ENCODE assay signal across 28 cellular contexts in the genomic region with DNA sequence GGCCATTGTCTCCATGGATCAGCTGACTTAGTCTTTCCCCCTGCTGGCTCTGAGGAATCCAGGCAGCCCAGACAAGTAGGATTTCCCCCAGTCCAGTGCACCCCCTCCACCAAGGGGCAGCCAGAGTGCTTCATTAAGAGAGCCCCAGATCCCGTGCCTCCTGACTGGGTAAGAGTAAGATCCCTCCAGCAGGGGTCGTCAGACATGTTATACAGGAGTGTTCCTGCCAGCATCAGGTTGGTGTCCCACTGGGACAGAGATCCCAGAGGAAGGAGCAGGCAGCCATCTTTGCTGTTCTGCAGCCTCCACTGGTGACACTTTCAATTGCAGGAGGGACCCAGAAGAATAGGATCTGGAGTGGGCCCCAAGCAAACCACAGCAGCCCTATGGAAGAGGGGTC. TPM values are rescaled to one million over a fixed set of nuclear protein-coding genes. Genes with fewer than 3 reads are reported as not detected.
A peak's percentile ranks its signal among the peaks of the same experiment; 100 is the strongest.
DNase-seq lines count a peak whose midpoint lies in the region; ATAC-seq, FAIRE-seq and TF ChIP-seq lines count a peak whose summit lies in the region.
"Had no signal": no experiment of that assay in that cellular context is flagged by ENCODE, and none has a peak within 500 bp of the region (broad histone marks: within the 10 kb centered on the region; RNA-seq: fewer than 3 reads in every experiment).

No MANE protein-coding gene starts in this region.

- peak; percentile 60 for ATAC-seq in HCT116
- ATAC-seq: activated naive CD4-positive, alpha-beta T cell treated with anti-CD3 and anti-CD28 coated beads, Interleukin-2, amount 50 U/mL, for 72 hours; SK-N-SH treated with all-trans-retinoic acid at 6 μM for 48 hours; stimulated activated naive B cell treated with anti-CD40 and anti-IgM and Interleukin-4, amounts not matched to agents 10 μg/mL and 1 μg/mL and 100 μg/mL, for 72 hours had no signal

- H3K27me3 Mint-ChIP-seq in activated CD4-positive, alpha-beta memory T cell treated with anti-CD3 and anti-CD28 coated beads, Interleukin-2, amount 10 ng/mL, durations not matched to agents 7 days and 5 days: peaks cover 9% of the 10 kb centered on the region
- H3K27me3 Mint-ChIP-seq: B cell; IgD-negative memory B cell; natural killer cell treated with Interleukin-12 subunit alpha and Interleukin-12 subunit beta and Interleukin-15 and Interleukin-18, amount 100 ng/mL, for 72 hours had no signal

- no peak overlapping the region for H3K4ac ChIP-seq in neuronal stem cell (ENCODE audit: low read length)

- H3K14ac ChIP-seq in neuronal stem cell (ENCODE audit: low read length): no peak overlapping the region

- no peaks in the 10 kb centered on the region for H3K9me2 ChIP-seq in HCT116 (ENCODE audit: insufficient read depth)

- H3K27me3 ChIP-seq in HCT116 (ENCODE audit: insufficient read depth, low read length): no peaks in the 10 kb centered on the region
- no peaks in the 10 kb centered on the region for H3K27me3 ChIP-seq in SJCRH30
- no peaks in the 10 kb centered on the region for H3K27me3 ChIP-seq in neuronal stem cell (ENCODE audit: control insufficient read depth in 3 of 3, insufficient read depth in 3 of 3, low read depth in 1 of 3, low read length in 3 of 3)
- H3K27me3 ChIP-seq: MG63, ovary had no signal

- TF ChIP-seq RAD21 in HCT116 (IDR thresholded peaks at IDR 0.05; ENCODE audit: low read depth): no peak

- TF ChIP-seq POLR2A in HCT116 (IDR thresholded peaks at IDR 0.05; ENCODE audit: borderline replicate concordance, extremely low read depth, insufficient read depth, insufficient read length): no peak

- peaks cover 4% of the 10 kb centered on the region for H3K9me3 Mint-ChIP-seq in activated CD4-positive, alpha-beta memory T cell treated with anti-CD3 and anti-CD28 coated beads, Interleukin-2, amount 10 ng/mL, durations not matched to agents 7 days and 5 days
- H3K9me3 Mint-ChIP-seq: activated naive CD4-positive, alpha-beta T cell treated with anti-CD3 and anti-CD28 coated beads, Interleukin-2, amount 50 U/mL, for 72 hours; activated T-helper 2 cell treated with anti-CD3 and anti-CD28 coated beads, Interferon-gamma antibody, Interleukin-2, Interleukin-4, amounts not matched to agents 10 μg/mL and 5 μg/mL and 100 μg/mL, durations not matched to agents 14 hours and 24 hours and 36 hours had no signal

- H4K91ac ChIP-seq in neuronal stem cell (ENCODE audit: low read depth, low read length, poor library complexity): no peak overlapping the region

- H2BK12ac ChIP-seq in neuronal stem cell (ENCODE audit: low read length): no peak overlapping the region

- H2AK5ac ChIP-seq in neuronal stem cell (ENCODE audit: low read depth, low read length): no peak overlapping the region

- H3K9me3 ChIP-seq in HCT116 (ENCODE audit: control insufficient read depth in 1 of 2, insufficient read depth in 1 of 2, low read depth in 1 of 2, low read length in 2 of 2) (no peaks in the 10 kb centered on the region), SJCRH30 (replicated peaks) (no peaks in the 10 kb centered on the region), neuronal stem cell (replicated peaks in 1 of 2; ENCODE audit: control insufficient read depth in 2 of 2, insufficient read depth in 1 of 2, low read depth in 1 of 2, low read length in 2 of 2) (peaks cover 0 to 2% of the 10 kb centered on the region in 2 donors)
- H3K9me3 ChIP-seq: MG63, ovary had no signal

- RAD21 ChIA-PET in HCT116 (lab: Charles Lee; ENCODE audit: low non-redundant PET in 1 of 2, low total read pairs in 2 of 2, uncharacterized antibody in 2 of 2, unreplicated experiment in 2 of 2): no interaction called here

- H2AFZ ChIP-seq in HCT116 (ENCODE audit: low read depth, low read length, poor library complexity, severe bottlenecking) (no peak overlapping the region), neuronal stem cell (ENCODE audit: low read length) (peak overlapping the region; percentile 64)

- CTCF ChIA-PET in HCT116 (lab: Charles Lee) (interaction anchor here (0.9 kb wide), 1 partner anchor 111 kb away, joined by 3 read pairs; no protein-coding TSS in a partner anchor), GM10248 (lab: Yijun Ruan, JAX) (no interaction called here)
- CTCF ChIA-PET in activated CD4-positive, alpha-beta memory T cell treated with anti-CD3 and anti-CD28 coated beads, Interleukin-2, amount 10 ng/mL, durations not matched to agents 7 days and 5 days (lab: Charles Lee): no interaction called here

- H4K8ac ChIP-seq in neuronal stem cell (ENCODE audit: low read depth, low read length): no peak overlapping the region

- POLR2A ChIA-PET in HCT116 (lab: Charles Lee): no interaction called here
- POLR2A ChIA-PET in activated CD4-positive, alpha-beta memory T cell treated with anti-CD3 and anti-CD28 coated beads, Interleukin-2, amount 10 ng/mL, durations not matched to agents 7 days and 5 days (lab: Charles Lee): no interaction called here
- POLR2A ChIA-PET in GM10248 (lab: Yijun Ruan, JAX): no interaction called here

- H3K4me1 ChIP-seq in HCT116 (ENCODE audit: control insufficient read depth in 1 of 2, insufficient read depth in 2 of 2, low read length in 2 of 2) (no peaks in the 10 kb centered on the region), SJCRH30 (no peaks in the 10 kb centered on the region), neuronal stem cell (ENCODE audit: control insufficient read depth in 2 of 2, insufficient read depth in 1 of 2, low read depth in 1 of 2, low read length in 2 of 2) (no peaks in the 10 kb centered on the region)

- no peak overlapping the region for H3K9ac ChIP-seq in HCT116 (ENCODE audit: low read length)
- no peak overlapping the region for H3K9ac ChIP-seq in neuronal stem cell (ENCODE audit: low read depth, low read length, poor library complexity)

- H3K4me3 ChIP-seq in HCT116 (replicated peaks in 1 of 2; ENCODE audit: low read depth in 1 of 2, low read length in 2 of 2) (no peak overlapping the region), SJCRH30 (no peak overlapping the region), neuronal stem cell (ENCODE audit: low read length in 2 of 2) (no peak overlapping the region)
- H3K4me3 ChIP-seq: MG63, ovary had no signal

- H3K23ac ChIP-seq in neuronal stem cell (ENCODE audit: low read depth, low read length, poor library complexity): no peak overlapping the region

- no peaks in the 10 kb centered on the region for H3K36me3 Mint-ChIP-seq in activated CD4-positive, alpha-beta memory T cell treated with anti-CD3 and anti-CD28 coated beads, Interleukin-2, amount 10 ng/mL, durations not matched to agents 7 days and 5 days (ENCODE audit: low read depth)
- H3K36me3 Mint-ChIP-seq: activated naive CD4-positive, alpha-beta T cell treated with anti-CD3 and anti-CD28 coated beads, Interleukin-2, amount 50 U/mL, for 72 hours; IgD-negative memory B cell; natural killer cell treated with Interleukin-12 subunit alpha and Interleukin-12 subunit beta and Interleukin-15 and Interleukin-18, amount 100 ng/mL, for 72 hours; stimulated activated naive B cell treated with anti-CD40 and anti-IgM and Interleukin-4, amounts not matched to agents 10 μg/mL and 1 μg/mL and 100 μg/mL, for 72 hours had no signal

- peak; percentile 40 for DNase-seq in NCI-H82 (lab: John Stamatoyannopoulos, UW)
- DNase-seq in NCI-H82 treated with DMSO at 0.1 percent for 48 hours (lab: John Stamatoyannopoulos, UW; ENCODE audit: unreplicated experiment): no peak
- no peak for DNase-seq in HCT116 (ENCODE audit: low read depth, low spot score)
- DNase-seq in SJCRH30: peak; percentile 24 to 36
- DNase-seq in neuronal stem cell (ENCODE audit: low spot score): no peak
- DNase-seq in activated CD4-positive, alpha-beta memory T cell treated with anti-CD3 and anti-CD28 coated beads, Interleukin-2, amount 10 ng/mL, durations not matched to agents 7 days and 5 days: no peak
- no peak for DNase-seq in HTR-8/SVneo (ENCODE audit: insufficient read length, low spot score)
- DNase-seq in GM10248 (ENCODE audit: extremely low spot score): no peak
- DNase-seq: activated CD4-positive, alpha-beta T cell treated with anti-CD3 and anti-CD28 coated beads, Interleukin-2, amount 50 U/mL, for 4 hours; activated CD8-positive, alpha-beta memory T cell treated with anti-CD3 and anti-CD28 coated beads, Interleukin-2, amount 50 U/mL, for 48 hours; anterior cingulate cortex; COR-L47; HCEC 1CT; islet precursor cell; MG63; NCI-H1417; NCI-H510A treated with DMSO at 0.1 percent for 48 hours; ovary; stimulated activated CD4-positive, alpha-beta T cell treated with anti-CD3 and anti-CD28 coated beads, Interleukin-2, amount 100 ng/mL, for 48 hours; stimulated activated naive B cell treated with anti-CD40 and anti-IgM and Interleukin-4, amounts not matched to agents 10 μg/mL and 1 μg/mL and 100 μg/mL, for 72 hours had no signal

- TF ChIP-seq CTCF in HCT116 (IDR thresholded peaks at IDR 0.05 in 2 of 3, conservative IDR thresholded peaks at IDR 0.05 in 1 of 3; ENCODE audit: borderline replicate concordance in 1 of 3, insufficient read depth in 1 of 3, low read depth in 2 of 3, low read length in 2 of 3) (no peak), GM10248 (IDR thresholded peaks at IDR 0.05; ENCODE audit: control extremely low read depth, extremely low read depth, low read depth, missing control alignments) (no peak)

- WGBS in neuronal stem cell (ENCODE audit: extremely low coverage in 2 of 2, insufficient read length in 2 of 2, insufficient replicate concordance in 1 of 2), 2 donors: no CpG with 5 or more reads among the region's 2 CpGs

- no peaks in the 10 kb centered on the region for H3K4me1 Mint-ChIP-seq in activated CD4-positive, alpha-beta memory T cell treated with anti-CD3 and anti-CD28 coated beads, Interleukin-2, amount 10 ng/mL, durations not matched to agents 7 days and 5 days
- H3K4me1 Mint-ChIP-seq: B cell; IgD-negative memory B cell; stimulated activated naive B cell treated with anti-CD40 and anti-IgM and Interleukin-4, amounts not matched to agents 10 μg/mL and 1 μg/mL and 100 μg/mL, for 72 hours had no signal

- no peaks in the 10 kb centered on the region for H3K79me2 ChIP-seq in HCT116 (ENCODE audit: insufficient read depth, low read length)

- H3K27ac ChIP-seq in HCT116 (ENCODE audit: low read depth, low read length): no peak overlapping the region
- H3K27ac ChIP-seq in SJCRH30: no peak overlapping the region
- H3K27ac ChIP-seq in neuronal stem cell (replicated peaks; ENCODE audit: low read length): no peak overlapping the region
- H3K27ac ChIP-seq: ovary had no signal

- H3K27ac Mint-ChIP-seq in activated CD4-positive, alpha-beta memory T cell treated with anti-CD3 and anti-CD28 coated beads, Interleukin-2, amount 10 ng/mL, durations not matched to agents 7 days and 5 days: no peak overlapping the region
- H3K27ac Mint-ChIP-seq: activated naive CD4-positive, alpha-beta T cell treated with anti-CD3 and anti-CD28 coated beads, Interleukin-2, amount 50 U/mL, for 72 hours; activated T-helper 2 cell treated with anti-CD3 and anti-CD28 coated beads, Interferon-gamma antibody, Interleukin-2, Interleukin-4, amounts not matched to agents 10 μg/mL and 5 μg/mL and 100 μg/mL, durations not matched to agents 14 hours and 24 hours and 36 hours; B cell; IgD-negative memory B cell; natural killer cell treated with Interleukin-12 subunit alpha and Interleukin-12 subunit beta and Interleukin-15 and Interleukin-18, amount 100 ng/mL, for 72 hours; stimulated activated naive B cell treated with anti-CD40 and anti-IgM and Interleukin-4, amounts not matched to agents 10 μg/mL and 1 μg/mL and 100 μg/mL, for 72 hours had no signal

- no peaks in the 10 kb centered on the region for H3K79me1 ChIP-seq in neuronal stem cell (ENCODE audit: low read depth, low read length)

- H3K4me3 Mint-ChIP-seq in activated CD4-positive, alpha-beta memory T cell treated with anti-CD3 and anti-CD28 coated beads, Interleukin-2, amount 10 ng/mL, durations not matched to agents 7 days and 5 days: no peak overlapping the region
- H3K4me3 Mint-ChIP-seq: B cell; IgD-negative memory B cell; natural killer cell treated with Interleukin-12 subunit alpha and Interleukin-12 subunit beta and Interleukin-15 and Interleukin-18, amount 100 ng/mL, for 72 hours; stimulated activated naive B cell treated with anti-CD40 and anti-IgM and Interleukin-4, amounts not matched to agents 10 μg/mL and 1 μg/mL and 100 μg/mL, for 72 hours had no signal

- H2BK15ac ChIP-seq in neuronal stem cell (ENCODE audit: low read length): no peak overlapping the region

- no peaks in the 10 kb centered on the region for H4K20me1 ChIP-seq in HCT116 (ENCODE audit: insufficient read depth)

- H3K18ac ChIP-seq in neuronal stem cell (ENCODE audit: low read length): no peak overlapping the region

- FAIRE-seq in HTR-8/SVneo (lab: Jason Lieb, UNC): no peak
- FAIRE-seq: A204.1, endometrium had no signal

- H2BK120ac ChIP-seq in neuronal stem cell (ENCODE audit: low read depth, low read length): no peak overlapping the region

- no peaks in the 10 kb centered on the region for H3K36me3 ChIP-seq in HCT116 (ENCODE audit: control insufficient read depth in 1 of 2, insufficient read depth in 2 of 2, low read length in 2 of 2)
- H3K36me3 ChIP-seq in SJCRH30: no peaks in the 10 kb centered on the region
- no peaks in the 10 kb centered on the region for H3K36me3 ChIP-seq in neuronal stem cell (replicated peaks in 1 of 2; ENCODE audit: control insufficient read depth in 2 of 2, insufficient read depth in 2 of 2, low read length in 2 of 2)
- H3K36me3 ChIP-seq: MG63, ovary had no signal

- H2BK5ac ChIP-seq in neuronal stem cell (ENCODE audit: low read length): no peak overlapping the region

- no TSS peak for BruUV-seq in HCT116 (replicated peaks; lab: Mats Ljungman, UMichigan)

- intact Hi-C loops in HCT116 (cut with micrococcal nuclease): no loop called here

- H3K4me2 ChIP-seq in HCT116 (ENCODE audit: low read length) (no peak overlapping the region), neuronal stem cell (ENCODE audit: insufficient read depth, low read length, poor library complexity, severe bottlenecking) (no peak overlapping the region)

RNA-seq across cellular contexts. Expression of gene INPP4B, which starts 29.0 kb away (rescaled TPM):
- total RNA-seq in HCT116 (2021; ENCODE audit: unreplicated experiment): 14.3 TPM
- polyA plus RNA-seq in HCT116 (2012): 7.8 and 9.8 TPM in 2 replicates
- total RNA-seq in SJCRH30 (2014; rRNA removed; shearing (Covaris generic)): 20.9 and 25.2 TPM in 2 replicates
- polyA plus RNA-seq in neuronal stem cell (2013, experiment 1 of 2): 0.45 TPM
- polyA plus RNA-seq in neuronal stem cell (2013, experiment 2 of 2): 0.43 TPM
- total RNA-seq in activated CD4-positive, alpha-beta memory T cell treated with anti-CD3 and anti-CD28 coated beads, Interleukin-2, amount 10 ng/mL, durations not matched to agents 7 days and 5 days: 10 to 100 TPM; 44.6 to 46.9 TPM
- total RNA-seq: B cell had no signal

Comparison
In these comparisons a context has a peak if more than half of its experiments do, and no peak if none do; other contexts are left out.
1. DNase-seq: peak in NCI-H82 (single experiment) and SJCRH30 (2 of 2); none in NCI-H82 treated with DMSO at 0.1 percent for 48 hours (single experiment), HCT116 (single experiment), neuronal stem cell (single experiment), activated CD4-positive, alpha-beta memory T cell treated with anti-CD3 and anti-CD28 coated beads, Interleukin-2, amount 10 ng/mL, durations not matched to agents 7 days and 5 days (single experiment), HTR-8/SVneo (single experiment) and GM10248 (single experiment).